ENCODE assay signal across 1 cellular context in genomic region chr6:36064770-36065396, GRCh38.
TF ChIP-seq lines count a peak whose summit lies in the region.

No MANE protein-coding gene starts in this region.

TF ChIP-seq in A549, 52 proteins besides CTCF, POLR2A, EP300 and RAD21:
- TF ChIP-seq SREBF2 (IDR thresholded peaks at IDR 0.05): no peak
- TF ChIP-seq HMGXB4 (CRISPR knock-in tag; IDR thresholded peaks at IDR 0.05; ENCODE audit: borderline replicate concordance): no peak
- no peak for TF ChIP-seq EHF (CRISPR knock-in tag; IDR thresholded peaks at IDR 0.05)
- TF ChIP-seq RFX5 (IDR thresholded peaks at IDR 0.05): no peak
